ENCODE assay signal across 22 cellular contexts in genomic region chr1:159532922-159533321, GRCh38. TPM values are rescaled to one million over a fixed set of nuclear protein-coding genes. Genes with fewer than 3 reads are reported as not detected.
DNase-seq lines count a peak whose midpoint lies in the region; ATAC-seq, FAIRE-seq and TF ChIP-seq lines count a peak whose summit lies in the region.
"Had no signal": no experiment of that assay in that cellular context is flagged by ENCODE, and none has a peak within 500 bp of the region (broad histone marks: within the 10 kb centered on the region; RNA-seq: fewer than 3 reads in every experiment).

No MANE protein-coding gene starts in this region.

- FAIRE-seq in HTR-8/SVneo (lab: Jason Lieb, UNC) = no peak
- FAIRE-seq: A549, D721Med, K562, RCC 7860 had no signal

- H3K4me1 Mint-ChIP-seq in activated CD4-positive, alpha-beta T cell treated with anti-CD3 and anti-CD28 coated beads for 36 hours = no peaks in the 10 kb centered on the region
- H3K4me1 Mint-ChIP-seq: CD8-positive, alpha-beta memory T cell; H9 had no signal

- CTCF ChIA-PET in mammary epithelial cell (lab: Charles Lee; ENCODE audit: low non-redundant PET) = no interaction called here
- CTCF ChIA-PET in activated CD4-positive, alpha-beta T cell treated with anti-CD3 and anti-CD28 coated beads for 36 hours (lab: Charles Lee) = no interaction called here

- intact Hi-C loops in mammary epithelial cell (cut with micrococcal nuclease) = no loop called here
- intact Hi-C loops in activated CD4-positive, alpha-beta T cell treated with anti-CD3 and anti-CD28 coated beads for 36 hours (cut with DNase I, micrococcal nuclease) = no loop called here

- no peak for TF ChIP-seq EP300 in tibial nerve (IDR thresholded peaks at IDR 0.05)

- ATAC-seq in foreskin keratinocyte (peak; percentile 44), HG03139 (IDR thresholded peaks at IDR 0.05; ENCODE audit: unreplicated experiment) (no peak)
- ATAC-seq in activated CD4-positive, alpha-beta T cell treated with anti-CD3 and anti-CD28 coated beads for 36 hours = no peak
- ATAC-seq: A549, K562, SK-N-SH treated with all-trans-retinoic acid at 6 μM for 48 hours had no signal

- H4K20me1 ChIP-seq in mammary epithelial cell (ENCODE audit: insufficient read depth, low read length) = no peaks in the 10 kb centered on the region
- H4K20me1 ChIP-seq: BLaER1 had no signal

- H3K79me2 ChIP-seq in mammary epithelial cell (ENCODE audit: insufficient read depth, low read length) = no peaks in the 10 kb centered on the region

- H3K36me3 ChIP-seq in mammary epithelial cell (ENCODE audit: insufficient read depth, low read length) (no peaks in the 10 kb centered on the region), tibial nerve (no peaks in the 10 kb centered on the region)
- H3K36me3 ChIP-seq: BLaER1 had no signal

- H3K27me3 ChIP-seq in mammary epithelial cell (ENCODE audit: insufficient read depth, low read length) = peaks cover 2% of the 10 kb centered on the region
- H3K27me3 ChIP-seq in foreskin keratinocyte = no peaks in the 10 kb centered on the region
- H3K27me3 ChIP-seq in tibial nerve = no peaks in the 10 kb centered on the region
- H3K27me3 ChIP-seq: BLaER1 had no signal

- POLR2A ChIA-PET in activated CD4-positive, alpha-beta T cell treated with anti-CD3 and anti-CD28 coated beads for 36 hours (lab: Charles Lee) = no interaction called here

- H3K27me3 Mint-ChIP-seq in activated CD4-positive, alpha-beta T cell treated with anti-CD3 and anti-CD28 coated beads for 36 hours = peaks cover 18% of the 10 kb centered on the region

- peak; percentile 56 for DNase-seq in EL
- DNase-seq in HTR-8/SVneo (ENCODE audit: insufficient read length, low spot score) = peak; percentile 1
- DNase-seq in mammary epithelial cell = peak; percentile 7
- DNase-seq in foreskin keratinocyte = peak; percentile 5 to 34
- DNase-seq in cerebellar nuclear complex (lab: John Stamatoyannopoulos, UW) = no peak
- DNase-seq in tibial nerve (ENCODE audit: low spot score in 2 of 2) = no peak
- DNase-seq in activated CD4-positive, alpha-beta T cell treated with anti-CD3 and anti-CD28 coated beads for 36 hours = no peak
- DNase-seq: CD8-positive, alpha-beta memory T cell; H9; MV-4-11; NCI-H1694 treated with DMSO at 0.1 percent for 48 hours; NCI-H510A; NCI-H748 treated with DMSO at 0.1 percent for 48 hours; NK-92 treated with Interleukin-12 subunit alpha and Interleukin-12 subunit beta, amount 100 ng/mL, for 24 hours; SHP77 treated with DMSO at 0.1 percent for 48 hours had no signal

- no peaks in the 10 kb centered on the region for H3K4me1 ChIP-seq in mammary epithelial cell (ENCODE audit: insufficient read depth, low read length)
- no peaks in the 10 kb centered on the region for H3K4me1 ChIP-seq in foreskin keratinocyte
- no peaks in the 10 kb centered on the region for H3K4me1 ChIP-seq in tibial nerve
- H3K4me1 ChIP-seq: A549, BLaER1 had no signal

- no TSS peak for BruUV-seq in mammary epithelial cell (replicated peaks; lab: Mats Ljungman, UMichigan)

- no peak overlapping the region for H3K27ac Mint-ChIP-seq in activated CD4-positive, alpha-beta T cell treated with anti-CD3 and anti-CD28 coated beads for 36 hours
- H3K27ac Mint-ChIP-seq: CD8-positive, alpha-beta memory T cell; H9 had no signal

- H3K9ac ChIP-seq in mammary epithelial cell (ENCODE audit: insufficient read depth, low read length) = no peak overlapping the region
- H3K9ac ChIP-seq: BLaER1 had no signal

- in situ Hi-C loops in mammary epithelial cell (cut with MboI; ENCODE audit: low sequenced_read_pairs in 2 of 2) = no loop called here

- H3K4me3 Mint-ChIP-seq in activated CD4-positive, alpha-beta T cell treated with anti-CD3 and anti-CD28 coated beads for 36 hours = no peak overlapping the region
- H3K4me3 Mint-ChIP-seq: CD8-positive, alpha-beta memory T cell; H9 had no signal

- no peak overlapping the region for H3K4me3 ChIP-seq in mammary epithelial cell (replicated peaks in 1 of 3; ENCODE audit: insufficient read depth in 1 of 3, low read depth in 2 of 3, low read length in 3 of 3)
- no peak overlapping the region for H3K4me3 ChIP-seq in tibial nerve
- H3K4me3 ChIP-seq: A549, BLaER1, K562 had no signal

- no peaks in the 10 kb centered on the region for H3K9me3 ChIP-seq in mammary epithelial cell (replicated peaks; ENCODE audit: insufficient read depth, low read length)
- H3K9me3 ChIP-seq in tibial nerve = peaks cover 0 to 10% (median 0%) of the 10 kb centered on the region in 4 donors
- H3K9me3 ChIP-seq: BLaER1 had no signal

- H3K9me3 Mint-ChIP-seq in activated CD4-positive, alpha-beta T cell treated with anti-CD3 and anti-CD28 coated beads for 36 hours (ENCODE audit: low read depth) = peaks cover 2% of the 10 kb centered on the region

- H3K36me3 Mint-ChIP-seq in activated CD4-positive, alpha-beta T cell treated with anti-CD3 and anti-CD28 coated beads for 36 hours (ENCODE audit: low read depth) = no peaks in the 10 kb centered on the region

- no peak for TF ChIP-seq POLR2A in tibial nerve (IDR thresholded peaks at IDR 0.05)

- H2AFZ ChIP-seq in mammary epithelial cell (ENCODE audit: low read depth, low read length) = no peak overlapping the region

- dilution Hi-C loops in mammary epithelial cell (cut with HindIII; ENCODE audit: low sequenced_read_pairs) = no loop called here

- no peak overlapping the region for H3K4me2 ChIP-seq in mammary epithelial cell (ENCODE audit: insufficient read depth, low read depth, low read length)
- H3K4me2 ChIP-seq: A549, BLaER1 had no signal

- TF ChIP-seq CTCF in mammary epithelial cell (conservative IDR thresholded peaks at IDR 0.05 in 1 of 2, IDR thresholded peaks at IDR 0.05 in 1 of 2; ENCODE audit: extremely low read depth in 1 of 2, insufficient read depth in 1 of 2, low read depth in 1 of 2, low read length in 2 of 2) (no peak), foreskin keratinocyte (conservative IDR thresholded peaks at IDR 0.05) (peak; percentile 17), tibial nerve (IDR thresholded peaks at IDR 0.05) (no peak)

- H3K27ac ChIP-seq in mammary epithelial cell (ENCODE audit: insufficient read depth, low read depth, low read length) = no peak overlapping the region
- no peak overlapping the region for H3K27ac ChIP-seq in foreskin keratinocyte
- H3K27ac ChIP-seq in tibial nerve = no peak overlapping the region
- H3K27ac ChIP-seq: A549, BLaER1 had no signal

RNA-seq across cellular contexts. Expression of gene OR10J5, which starts 2.9 kb away (rescaled TPM):
- total RNA-seq in mammary epithelial cell (not detected), foreskin keratinocyte (not detected in 2 replicates), tibial nerve (not detected)
- polyA plus RNA-seq in mammary epithelial cell (not detected), foreskin keratinocyte (not detected in 2 replicates)
- not detected for polyA minus RNA-seq in mammary epithelial cell
- not detected for total RNA-seq in activated CD4-positive, alpha-beta T cell treated with anti-CD3 and anti-CD28 coated beads for 36 hours
- total RNA-seq: CD8-positive, alpha-beta memory T cell; H9; K562 had no signal
- polyA plus RNA-seq: A549; CD8-positive, alpha-beta memory T cell; K562 had no signal

RNA-seq across cellular contexts. Expression of gene APCS, which starts 54.7 kb away (rescaled TPM):
- total RNA-seq in mammary epithelial cell (not detected), foreskin keratinocyte (not detected in 2 replicates), tibial nerve (not detected)
- polyA plus RNA-seq in mammary epithelial cell (not detected), foreskin keratinocyte (not detected in 2 replicates)
- polyA minus RNA-seq in mammary epithelial cell = not detected
- total RNA-seq in activated CD4-positive, alpha-beta T cell treated with anti-CD3 and anti-CD28 coated beads for 36 hours = not detected
- total RNA-seq: CD8-positive, alpha-beta memory T cell; H9 had no signal
- polyA plus RNA-seq: A549; CD8-positive, alpha-beta memory T cell; K562 had no signal

Comparison
In these comparisons a context has a peak if more than half of its experiments do, and no peak if none do; other contexts are left out.
1. DNase-seq: peak in EL (single experiment), HTR-8/SVneo (single experiment), mammary epithelial cell (single experiment) and foreskin keratinocyte (2 of 2); none in cerebellar nuclear complex (0 of 2), tibial nerve (0 of 2) and activated CD4-positive, alpha-beta T cell treated with anti-CD3 and anti-CD28 coated beads for 36 hours (single experiment).